In the genomic region with DNA sequence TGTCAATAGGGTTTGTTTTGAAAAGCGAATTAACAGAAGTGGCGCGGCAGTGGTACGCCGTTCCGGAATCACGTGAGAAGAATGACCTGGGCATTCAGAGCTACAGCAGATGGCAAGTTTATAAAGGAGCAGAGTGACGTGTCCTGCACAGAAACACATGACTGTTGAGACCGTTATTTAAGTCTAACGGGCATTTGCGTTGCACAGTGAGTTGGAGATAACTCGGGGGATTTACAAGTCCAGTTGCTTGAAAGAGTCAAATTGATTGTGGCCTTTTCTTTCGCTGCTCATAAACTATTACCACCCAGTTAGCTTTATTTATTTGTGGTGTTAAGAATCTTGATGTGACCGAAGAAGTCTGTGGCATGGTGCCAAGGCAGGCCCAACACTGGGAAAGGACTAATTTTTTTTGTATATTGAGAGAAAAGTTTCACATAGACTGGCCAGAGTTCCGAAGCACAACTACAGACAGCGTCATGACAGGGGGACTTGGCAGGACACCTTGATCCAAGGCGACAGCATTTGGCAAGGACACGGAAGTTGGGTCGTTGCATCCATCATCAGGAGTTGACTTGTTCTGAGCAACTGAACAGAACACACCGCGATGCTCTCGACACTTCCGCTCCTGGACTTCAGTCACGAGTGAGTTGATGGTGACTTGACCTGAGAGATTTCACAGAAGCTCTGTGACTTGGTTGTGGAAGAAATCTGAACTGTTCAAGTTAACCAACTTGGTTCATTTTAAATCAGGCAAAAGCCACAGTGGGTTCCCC, we compare ENCODE assay signal across 1 cellular context.
TF ChIP-seq lines count a peak whose summit lies in the region.

No MANE protein-coding gene starts in this region.

TF ChIP-seq in IMR-90, 13 proteins besides CTCF, POLR2A, EP300 and RAD21:
- TF ChIP-seq CHD1 (IDR thresholded peaks at IDR 0.05; ENCODE audit: low read depth, low read length) (no peak), RCOR1 (IDR thresholded peaks at IDR 0.05; ENCODE audit: insufficient replicate concordance, low read length) (no peak), ELK1 (IDR thresholded peaks at IDR 0.05; ENCODE audit: borderline replicate concordance, low read depth, low read length) (no peak), MXI1 (IDR thresholded peaks at IDR 0.05; ENCODE audit: borderline replicate concordance, low read depth, low read length) (no peak)
